Comparison of ENCODE assay signal across 22 cellular contexts in genomic region chr6:64504509-64504908, GRCh38.
DNase-seq lines count a peak whose midpoint lies in the region; ATAC-seq and TF ChIP-seq lines count a peak whose summit lies in the region.
"Had no signal": no experiment of that assay in that cellular context is flagged by ENCODE, and none has a peak within 500 bp of the region (broad histone marks: within the 10 kb centered on the region; RNA-seq: fewer than 3 reads in every experiment).

No MANE protein-coding gene starts in this region.

- H3K27me3 ChIP-seq in PC-3 (ENCODE audit: low read length), result no peaks in the 10 kb centered on the region
- H3K27me3 ChIP-seq in CD4-positive, alpha-beta memory T cell (ENCODE audit: insufficient read depth, low read length), result no peaks in the 10 kb centered on the region
- H3K27me3 ChIP-seq: right lobe of liver had no signal

- no peak overlapping the region for H3K4me3 Mint-ChIP-seq in CD4-positive, alpha-beta memory T cell
- H3K4me3 Mint-ChIP-seq: CD8-positive, alpha-beta T cell; central memory CD8-positive, alpha-beta T cell; nephron; WTC11 had no signal

- intact Hi-C loops in PC-3 (cut with micrococcal nuclease), result no loop called here
- intact Hi-C loops in CD4-positive, alpha-beta memory T cell (cut with micrococcal nuclease), result no loop called here

- peak overlapping the region; percentile 13 for H3K4me2 ChIP-seq in PC-3 (ENCODE audit: low read length)

- CTCF ChIA-PET in PC-3 (lab: Charles Lee), result interaction anchor here (0.6 kb wide), 1 partner anchor 14 kb away, joined by 3 read pairs; no protein-coding TSS in a partner anchor
- CTCF ChIA-PET in CD4-positive, alpha-beta memory T cell (lab: Charles Lee; ENCODE audit: partially characterized antibody), result no interaction called here

- H3K79me2 ChIP-seq in PC-3 (ENCODE audit: low read length), result no peaks in the 10 kb centered on the region

- TF ChIP-seq CTCF in PC-3 (conservative IDR thresholded peaks at IDR 0.05; ENCODE audit: low read depth, low read length), result no peak
- no peak for TF ChIP-seq CTCF in omental fat pad (IDR thresholded peaks at IDR 0.05)

- H2AFZ ChIP-seq in PC-3 (ENCODE audit: low read length), result no peak overlapping the region

- POLR2A ChIA-PET in PC-3 (lab: Charles Lee; ENCODE audit: unreplicated experiment), result no interaction called here
- POLR2A ChIA-PET in CD4-positive, alpha-beta memory T cell (lab: Charles Lee; ENCODE audit: partially characterized antibody), result no interaction called here

- DNase-seq in NCI-H2171 treated with DMSO at 0.1 percent for 48 hours (lab: John Stamatoyannopoulos, UW) (peak; percentile 10), NCI-H2171 (lab: John Stamatoyannopoulos, UW) (no peak), PC-3 (peak; percentile 73), iris pigment epithelial cell (ENCODE audit: low read depth) (peak; percentile 21), skeletal muscle cell (ENCODE audit: low read depth) (peak; percentile 16), omental fat pad (ENCODE audit: low spot score) (no peak)
- DNase-seq in CD4-positive, alpha-beta memory T cell, result no peak
- DNase-seq: 8988T; anterior cingulate cortex; CD8-positive, alpha-beta T cell; DMS 273 treated with DMSO at 0.1 percent for 48 hours; foreskin fibroblast; right lobe of liver; stimulated activated CD4-positive, alpha-beta T cell treated with anti-CD3 and anti-CD28 coated beads, Interleukin-15, amount 100 ng/mL, for 24 hours; stimulated activated naive CD8-positive, alpha-beta T cell treated with anti-CD3 and anti-CD28 coated beads, Interleukin-15, Interleukin-2, amounts not matched to agents 100 U/mL and 50 U/mL, for 24 hours had no signal

- H3K27ac ChIP-seq in PC-3 (ENCODE audit: low read length), result peak overlapping the region; percentile 57
- no peak overlapping the region for H3K27ac ChIP-seq in CD4-positive, alpha-beta memory T cell (ENCODE audit: low read depth, low read length)
- H3K27ac ChIP-seq: epithelial cell of prostate, right lobe of liver had no signal

- H3K4me1 ChIP-seq in PC-3 (ENCODE audit: insufficient read depth, low read length), result peaks cover 15% of the 10 kb centered on the region
- H3K4me1 ChIP-seq in CD4-positive, alpha-beta memory T cell (ENCODE audit: insufficient read depth, low read length), result no peaks in the 10 kb centered on the region
- H3K4me1 ChIP-seq: right lobe of liver had no signal

- H3K36me3 ChIP-seq in PC-3 (ENCODE audit: low read depth, low read length), result no peaks in the 10 kb centered on the region
- H3K36me3 ChIP-seq in CD4-positive, alpha-beta memory T cell (ENCODE audit: insufficient read depth, low read length), result no peaks in the 10 kb centered on the region
- H3K36me3 ChIP-seq: right lobe of liver had no signal

- H3F3A ChIP-seq in PC-3 (ENCODE audit: low read length, unreplicated experiment), result no peaks in the 10 kb centered on the region

- H3K9me2 ChIP-seq in PC-3 (replicated peaks; ENCODE audit: low read length), result no peaks in the 10 kb centered on the region

- no peaks in the 10 kb centered on the region for H3K27me3 Mint-ChIP-seq in CD4-positive, alpha-beta memory T cell
- H3K27me3 Mint-ChIP-seq: central memory CD8-positive, alpha-beta T cell had no signal

- no peak overlapping the region for H3K9ac ChIP-seq in PC-3 (ENCODE audit: low read length)

- no peaks in the 10 kb centered on the region for H4K20me1 ChIP-seq in PC-3 (ENCODE audit: low read length)

- no TSS peak for BruUV-seq in PC-3 (replicated peaks; lab: Mats Ljungman, UMichigan)

- H3K9me3 Mint-ChIP-seq in CD4-positive, alpha-beta memory T cell, result peaks cover 0 to 17% (median 8%) of the 10 kb centered on the region in 8 donors
- H3K9me3 Mint-ChIP-seq: nephron had no signal

- H3K27ac Mint-ChIP-seq in CD4-positive, alpha-beta memory T cell, result no peak overlapping the region
- H3K27ac Mint-ChIP-seq: activated naive CD4-positive, alpha-beta T cell treated with anti-CD3 and anti-CD28 coated beads, Interleukin-2, amount 50 U/mL, for 72 hours; activated T-helper 2 cell treated with anti-CD3 and anti-CD28 coated beads, Interferon-gamma antibody, Interleukin-2, Interleukin-4, amounts not matched to agents 10 μg/mL and 5 μg/mL and 100 μg/mL, durations not matched to agents 14 hours and 24 hours and 36 hours; CD8-positive, alpha-beta T cell; nephron; WTC11 had no signal

- H3K4me1 Mint-ChIP-seq in CD4-positive, alpha-beta memory T cell, result no peaks in the 10 kb centered on the region
- H3K4me1 Mint-ChIP-seq: central memory CD8-positive, alpha-beta T cell; nephron; WTC11 had no signal

- H3K4me3 ChIP-seq in PC-3 (ENCODE audit: low read length) (no peak overlapping the region), skeletal muscle cell (ENCODE audit: low read depth, low read length) (no peak overlapping the region)
- no peak overlapping the region for H3K4me3 ChIP-seq in CD4-positive, alpha-beta memory T cell (ENCODE audit: low read length in 2 of 2)
- H3K4me3 ChIP-seq: right lobe of liver had no signal

- H3K36me3 Mint-ChIP-seq in CD4-positive, alpha-beta memory T cell, result no peaks in the 10 kb centered on the region
- H3K36me3 Mint-ChIP-seq: activated naive CD4-positive, alpha-beta T cell treated with anti-CD3 and anti-CD28 coated beads, Interleukin-2, amount 50 U/mL, for 72 hours; CD8-positive, alpha-beta T cell had no signal

- ATAC-seq in PC-3 (peak; percentile 98), omental fat pad (ENCODE audit: low FRiP score) (no peak), HG03571 (IDR thresholded peaks at IDR 0.05; ENCODE audit: unreplicated experiment) (no peak)
- ATAC-seq: activated naive CD4-positive, alpha-beta T cell treated with anti-CD3 and anti-CD28 coated beads, Interleukin-2, amount 50 U/mL, for 72 hours; CD8-positive, alpha-beta T cell; stimulated activated naive CD8-positive, alpha-beta T cell treated with anti-CD3 and anti-CD28 coated beads, Interleukin-15, Interleukin-2, amounts not matched to agents 100 U/mL and 50 U/mL, for 24 hours had no signal

- H3K9me3 ChIP-seq in PC-3 (ENCODE audit: low read length), result no peaks in the 10 kb centered on the region
- H3K9me3 ChIP-seq in CD4-positive, alpha-beta memory T cell (ENCODE audit: control insufficient read depth in 1 of 2, low read length in 2 of 2), result no peaks in the 10 kb centered on the region
- H3K9me3 ChIP-seq: right lobe of liver had no signal

Comparison
In these comparisons a context has a peak if more than half of its experiments do, and no peak if none do; other contexts are left out.
1. DNase-seq: peak in NCI-H2171 treated with DMSO at 0.1 percent for 48 hours (single experiment), PC-3 (single experiment), iris pigment epithelial cell (single experiment) and skeletal muscle cell (single experiment); none in NCI-H2171 (single experiment), CD4-positive, alpha-beta memory T cell (0 of 5) and omental fat pad (single experiment).